20 cellular contexts compared by ENCODE assay signal in the genomic region with DNA sequence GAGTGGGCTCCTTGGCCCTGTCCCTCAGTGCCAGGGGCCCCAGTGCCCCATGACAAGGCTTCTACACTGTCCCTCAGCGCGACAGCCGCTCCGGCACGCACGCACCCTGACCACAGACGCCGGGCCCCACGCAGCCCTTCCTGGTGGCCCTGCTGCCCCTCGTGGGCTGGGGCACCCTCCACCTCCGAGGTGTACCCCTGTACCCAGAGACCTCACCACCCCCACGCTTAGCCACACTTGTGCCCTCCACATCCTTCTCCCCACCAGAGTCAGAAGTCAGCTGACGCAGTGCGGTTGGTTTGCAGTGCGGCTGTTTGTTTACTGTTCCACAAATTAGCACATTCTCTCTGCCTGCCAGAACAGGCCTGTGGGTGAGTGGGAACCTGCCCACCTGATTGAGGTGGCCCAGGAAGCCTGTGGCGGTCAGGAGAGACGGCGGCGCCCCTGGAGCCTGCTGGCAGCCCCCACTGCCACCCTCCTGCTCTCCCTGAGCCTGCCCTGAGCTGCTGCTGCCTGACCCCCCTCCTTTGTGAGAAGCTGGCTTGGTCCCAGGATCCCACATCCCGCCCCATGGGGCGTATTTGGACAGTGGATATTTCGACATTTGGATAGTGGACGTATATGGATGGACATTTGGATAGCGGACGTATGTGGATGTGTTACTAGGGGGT. TPM values are rescaled to one million over a fixed set of nuclear protein-coding genes. Genes with fewer than 3 reads are reported as not detected.
DNase-seq lines count a peak whose midpoint lies in the region; ATAC-seq, FAIRE-seq and TF ChIP-seq lines count a peak whose summit lies in the region.
"Had no signal": no experiment of that assay in that cellular context is flagged by ENCODE, and none has a peak within 500 bp of the region (broad histone marks: within the 10 kb centered on the region; RNA-seq: fewer than 3 reads in every experiment).

No MANE protein-coding gene starts in this region.

- no peak for TF ChIP-seq EP300 in K562 (IDR thresholded peaks at IDR 0.05; ENCODE audit: low read length)

- no peak for ATAC-seq in IMR-90 (ENCODE audit: low read depth)
- no peak for ATAC-seq in K562

- in situ Hi-C loops in IMR-90 (cut with MboI; ENCODE audit: low sequenced_read_pairs): no loop called here
- in situ Hi-C loops in K562 (cut with MboI): no loop called here

- FAIRE-seq in K562 (lab: Jason Lieb, UNC) (no peak), kidney (lab: Jason Lieb, UNC) (no peak)
- FAIRE-seq: GM19239 had no signal

- H3K36me3 ChIP-seq in IMR-90 (ENCODE audit: control insufficient read depth, insufficient read depth, low read length) (peaks cover 36% of the 10 kb centered on the region; the same call in 1 of the 2 replicates), K562 (ENCODE audit: control insufficient read depth, insufficient read depth, low read length) (peaks cover 40% of the 10 kb centered on the region; the same call in 2 of the 3 replicates), kidney (ENCODE audit: control insufficient read depth in 1 of 2, insufficient read depth in 2 of 2, low read length in 2 of 2) (peaks cover 3 to 5% of the 10 kb centered on the region in 2 donors), osteoblast (ENCODE audit: insufficient read depth, low read length) (peaks cover 28% of the 10 kb centered on the region)

- peaks cover 0 to 8% of the 10 kb centered on the region in 2 experiments; a peak in 2 of 4 replicates for H3K79me1 ChIP-seq in IMR-90 (ENCODE audit: low read depth in 1 of 2, low read length in 2 of 2)

- no peaks in the 10 kb centered on the region for H3K9me1 ChIP-seq in IMR-90 (ENCODE audit: insufficient read depth, low read length)
- H3K9me1 ChIP-seq in K562 (ENCODE audit: control insufficient read depth, insufficient read depth, low read length): no peaks in the 10 kb centered on the region

- BruUV-seq in IMR-90 (replicated peaks; lab: Mats Ljungman, UMichigan): no TSS peak
- no TSS peak for BruUV-seq in K562 (replicated peaks; lab: Mats Ljungman, UMichigan)

- intact Hi-C loops in IMR-90 (cut with micrococcal nuclease) (no loop called here), K562 (cut with micrococcal nuclease) (no loop called here), kidney (cut with DNase I) (no loop called here)

- H3K14ac ChIP-seq in IMR-90 (replicated peaks; ENCODE audit: low read depth, low read length): no peak overlapping the region

- H2BK15ac ChIP-seq in IMR-90 (ENCODE audit: low read depth, low read length): no peak overlapping the region

- no peak overlapping the region for H2BK20ac ChIP-seq in IMR-90 (ENCODE audit: low read depth, low read length)

- no peaks in the 10 kb centered on the region; the same call in 1 of the 2 replicates for H4K20me1 ChIP-seq in IMR-90 (ENCODE audit: insufficient read depth, low read length)
- no peaks in the 10 kb centered on the region for H4K20me1 ChIP-seq in K562 (replicated peaks; ENCODE audit: control insufficient read depth, insufficient read depth, low read length)
- H4K20me1 ChIP-seq in osteoblast (ENCODE audit: insufficient read depth, low read length): no peaks in the 10 kb centered on the region

- H3K4ac ChIP-seq in IMR-90 (ENCODE audit: low read depth, low read length): no peak overlapping the region

- H3K4me2 ChIP-seq in IMR-90 (ENCODE audit: low read depth, low read length): no peak overlapping the region
- H3K4me2 ChIP-seq in K562 (ENCODE audit: insufficient read depth, low read length): no peak overlapping the region
- H3K4me2 ChIP-seq in osteoblast (ENCODE audit: insufficient read depth, low read length): no peak overlapping the region

- no peak overlapping the region for H2BK120ac ChIP-seq in IMR-90 (ENCODE audit: low read depth, low read length)

- no peak overlapping the region for H2BK5ac ChIP-seq in IMR-90 (ENCODE audit: low read depth, low read length, poor library complexity, severe bottlenecking)

- TF ChIP-seq POLR2A in IMR-90 (IDR thresholded peaks at IDR 0.05; ENCODE audit: low read depth, low read length): no peak
- no peak for TF ChIP-seq POLR2A in K562 (conservative IDR thresholded peaks at IDR 0.05)

- CTCF ChIA-PET in IMR-90 (lab: Yijun Ruan, JAX): no interaction called here
- CTCF ChIA-PET in K562 (lab: Yijun Ruan, JAX; ENCODE audit: low intra/inter-chr PET ratio): no interaction called here

- H3K4me3 ChIP-seq in IMR-90 (ENCODE audit: insufficient read depth, low read depth, low read length): no peak overlapping the region
- no peak overlapping the region for H3K4me3 ChIP-seq in K562
- no peak overlapping the region for H3K4me3 ChIP-seq in kidney (ENCODE audit: low read length in 2 of 2)
- no peak overlapping the region for H3K4me3 ChIP-seq in osteoblast (ENCODE audit: insufficient read depth, low read length)
- H3K4me3 ChIP-seq: SJSA1 had no signal

- dilution Hi-C loops in IMR-90 (cut with HindIII; ENCODE audit: low sequenced_read_pairs, unreplicated experiment): no loop called here

- 92% methylated on average over 2 of the region's 25 CpGs; no CpG with 5 or more reads in 1 of the 2 experiments for WGBS in IMR-90 (ENCODE audit: extremely low coverage in 2 of 2, insufficient read length in 1 of 2), 2 experiments
- WGBS in K562 (ENCODE audit: insufficient coverage, low coverage, missing lambda C conversion rate): 93% methylated on average over 14 of the region's 25 CpGs

- H3K18ac ChIP-seq in IMR-90 (ENCODE audit: low read depth, low read length): no peak overlapping the region

- H3K27ac ChIP-seq in IMR-90 (ENCODE audit: insufficient read depth, low read length) (no peak overlapping the region), K562 (ENCODE audit: extremely low read depth, low read depth, low read length) (no peak overlapping the region), kidney (ENCODE audit: low read depth in 2 of 2, low read length in 2 of 2) (no peak overlapping the region), osteoblast (ENCODE audit: low read depth, low read length) (no peak overlapping the region)
- H3K27ac ChIP-seq: SJSA1 had no signal

- H3K9ac ChIP-seq in IMR-90 (ENCODE audit: low read depth, low read length) (no peak overlapping the region), K562 (ENCODE audit: insufficient read depth in 1 of 2, low read depth in 2 of 2, low read length in 2 of 2) (no peak overlapping the region), kidney (ENCODE audit: low read length in 2 of 2) (no peak overlapping the region)

- H3K9me3 ChIP-seq in IMR-90 (ENCODE audit: control insufficient read depth, insufficient read depth, low read length) (no peaks in the 10 kb centered on the region), K562 (replicated peaks; ENCODE audit: control insufficient read depth, insufficient read depth, low read depth, low read length) (peaks cover 2% of the 10 kb centered on the region; the same call in 1 of the 2 replicates), kidney (ENCODE audit: control insufficient read depth in 1 of 2, low read length in 2 of 2) (no peaks in the 10 kb centered on the region), osteoblast (ENCODE audit: low read depth, low read length) (no peaks in the 10 kb centered on the region)
- H3K9me3 ChIP-seq: SJSA1 had no signal

- TF ChIP-seq CTCF in IMR-90 (conservative IDR thresholded peaks at IDR 0.05; ENCODE audit: low read depth, low read length) (no peak), K562 (IDR thresholded peaks at IDR 0.05 in 2 of 3, conservative IDR thresholded peaks at IDR 0.05 in 1 of 3; ENCODE audit: insufficient read depth in 2 of 3, low read depth in 1 of 3, low read length in 3 of 3) (no peak), kidney (IDR thresholded peaks at IDR 0.05; ENCODE audit: borderline replicate concordance, extremely low read depth, insufficient read depth) (no peak), osteoblast (IDR thresholded peaks at IDR 0.05; ENCODE audit: extremely low read depth, low read depth, low read length) (no peak)

- H3K4me1 ChIP-seq in IMR-90 (ENCODE audit: control insufficient read depth, insufficient read depth, low read length): no peaks in the 10 kb centered on the region
- peaks cover 0 to 22% of the 10 kb centered on the region in 2 experiments; a peak in 1 of 5 replicates for H3K4me1 ChIP-seq in K562 (replicated peaks in 1 of 2; ENCODE audit: control insufficient read depth in 2 of 2, insufficient read depth in 2 of 2, low read length in 2 of 2)
- no peaks in the 10 kb centered on the region for H3K4me1 ChIP-seq in kidney (ENCODE audit: control insufficient read depth in 1 of 2, insufficient read depth in 1 of 2, low read depth in 1 of 2, low read length in 2 of 2)
- no peaks in the 10 kb centered on the region for H3K4me1 ChIP-seq in osteoblast (ENCODE audit: insufficient read depth, low read length)
- H3K4me1 ChIP-seq: SJSA1 had no signal

- H3K56ac ChIP-seq in IMR-90 (ENCODE audit: extremely low read depth, insufficient read depth, low read length): no peak overlapping the region

- no peaks in the 10 kb centered on the region for H3K27me3 ChIP-seq in IMR-90 (ENCODE audit: control insufficient read depth, insufficient read depth, low read length)
- no peaks in the 10 kb centered on the region for H3K27me3 ChIP-seq in K562 (ENCODE audit: control insufficient read depth in 2 of 2, insufficient read depth in 2 of 2, low read length in 2 of 2)
- H3K27me3 ChIP-seq in osteoblast (ENCODE audit: insufficient read depth, low read length): no peaks in the 10 kb centered on the region
- H3K27me3 ChIP-seq: SJSA1 had no signal

- H4K5ac ChIP-seq in IMR-90 (ENCODE audit: low read depth, low read length): no peak overlapping the region

- no peak overlapping the region for H2AK9ac ChIP-seq in IMR-90 (replicated peaks; ENCODE audit: low read depth, low read length, poor library complexity)

- no peak overlapping the region for H2AK5ac ChIP-seq in IMR-90 (ENCODE audit: low read depth, low read length)

- H4K91ac ChIP-seq in IMR-90 (ENCODE audit: insufficient read depth, low read depth, low read length): no peak overlapping the region

- H3K23ac ChIP-seq in IMR-90 (ENCODE audit: low read depth, low read length): no peak overlapping the region

- POLR2A ChIA-PET in IMR-90 (lab: Charles Lee; ENCODE audit: unreplicated experiment) (no interaction called here), K562 (lab: Yijun Ruan, JAX) (interaction anchor here (1.2 kb wide), 1 partner anchor 17 kb away, joined by 3 read pairs; no protein-coding TSS in a partner anchor)

- H2AFZ ChIP-seq in IMR-90 (replicated peaks; ENCODE audit: low read length, poor library complexity) (peak overlapping the region; percentile 3), K562 (ENCODE audit: low read depth, low read length) (no peak overlapping the region), osteoblast (ENCODE audit: low read length) (no peak overlapping the region)

- no peak overlapping the region for H4K8ac ChIP-seq in IMR-90 (ENCODE audit: low read depth in 2 of 2, low read length in 2 of 2)

- DNase-seq in IMR-90 (no peak), K562 (ENCODE audit: extremely low read depth in 1 of 4, low spot score in 3 of 4) (no peak), kidney (peak; percentile 34), osteoblast (ENCODE audit: insufficient read length, low spot score, missing footprints) (peak; percentile 44), HUDEP-2 (lab: John Stamatoyannopoulos, UW; ENCODE audit: unreplicated experiment in 76 of 76) (no peak), RPMI8226 (no peak)
- DNase-seq in activated T-cell treated with anti-CD3 and anti-CD28 coated beads, Interleukin-2, amount 50 U/mL, for 1 hour: no peak
- DNase-seq: ACHN; Calu3; CD4-positive, alpha-beta memory T cell; DMS53; H7; NCI-H187 treated with DMSO at 0.1 percent for 48 hours; NCI-H2171 treated with DMSO at 0.1 percent for 48 hours; NCI-H446 treated with DMSO at 0.1 percent for 48 hours; NK-92 treated with Interleukin-12 subunit alpha and Interleukin-12 subunit beta, amount 100 ng/mL, for 24 hours had no signal

- H3K79me2 ChIP-seq in K562 (ENCODE audit: control insufficient read depth, insufficient read depth, low read length): no peaks in the 10 kb centered on the region
- H3K79me2 ChIP-seq in osteoblast (ENCODE audit: insufficient read depth, low read length): no peaks in the 10 kb centered on the region

- TF ChIP-seq RAD21 in IMR-90 (IDR thresholded peaks at IDR 0.05; ENCODE audit: low read length) (no peak), K562 (CRISPR knock-in tag; conservative IDR thresholded peaks at IDR 0.05 in 1 of 2, IDR thresholded peaks at IDR 0.05 in 1 of 2) (no peak)

RNA-seq across cellular contexts. Expression of a gene that starts 38.0 kb away (rescaled TPM):
- 0.18 and 0.28 TPM in 2 replicates for total RNA-seq in IMR-90 (2012; rRNA removed)
- polyA plus RNA-seq in IMR-90 (2012; rRNA removed): 0.62 and 0.65 TPM in 2 replicates
- polyA plus RNA-seq in IMR-90 (2012; cell fraction: cytosol; rRNA removed): 0.74 and 0.78 TPM in 2 replicates
- polyA plus RNA-seq in IMR-90 (2012; cell fraction: nucleus; rRNA removed; ENCODE audit: low replicate concordance): 0.42 and 0.99 TPM in 2 replicates
- 0.37 TPM in 1 of 2 replicates, not detected in the other for total RNA-seq in K562 (2011; cell fraction: chromatin; rRNA removed; ENCODE audit: low replicate concordance)
- total RNA-seq in K562 (2011; cell fraction: nucleolus; rRNA removed): 0.33 TPM in 1 of 2 replicates, not detected in the other
- total RNA-seq in K562 (2011; cell fraction: nucleoplasm; rRNA removed): not detected in 2 replicates
- total RNA-seq in K562 (2014; rRNA removed): 0.16 and 0.18 TPM in 2 replicates
- not detected in 2 replicates for total RNA-seq in K562 (2014; rRNA removed; fragmentation: Illumina TruSeq; extraction: Trizol)
- not detected in 2 replicates for total RNA-seq in K562 (2015; rRNA removed; fragmentation: Illumina TruSeq; extraction: Trizol)
- total RNA-seq in K562 (2021): 0.07 and 0.11 TPM in 2 replicates
- polyA plus RNA-seq in K562 (2011; rRNA removed): 0.03 TPM in 1 of 2 replicates, not detected in the other
- polyA plus RNA-seq in K562 (2011; cell fraction: cytosol; rRNA removed): 0.03 and 0.12 TPM in 2 replicates
- polyA plus RNA-seq in K562 (2011; cell fraction: nucleus; rRNA removed): 0.08 and 0.09 TPM in 2 replicates
- 0.11 and 0.12 TPM in 2 replicates for polyA plus RNA-seq in K562 (2012)
- not detected in 2 replicates for polyA plus RNA-seq in K562 (2014; fragmentation: Illumina TruSeq; extraction: Trizol)
- not detected for polyA plus RNA-seq in K562 (2014; fragmentation: Nextera tagmentation; extraction: Ambion mirVana)
- polyA plus RNA-seq in K562 (2014; rRNA removed): not detected in 2 replicates
- polyA minus RNA-seq in K562 (2011; rRNA and poly(A)+ RNA removed): not detected in 2 replicates
- polyA minus RNA-seq in K562 (2011; cell fraction: cytosol; rRNA and poly(A)+ RNA removed): not detected in 2 replicates
- polyA minus RNA-seq in K562 (2011; cell fraction: nucleus; rRNA and poly(A)+ RNA removed): not detected in 2 replicates
- 0.31 TPM for total RNA-seq in kidney
- 0.22 TPM for polyA plus RNA-seq in kidney (ENCODE audit: insufficient read depth, low read depth, low replicate concordance)
- 1.5 and 2.2 TPM in 2 replicates for total RNA-seq in osteoblast
- total RNA-seq: Calu3; CD4-positive, alpha-beta memory T cell; HT1080; OCI-LY7 had no signal
- polyA plus RNA-seq: CD4-positive, alpha-beta memory T cell had no signal

RNA-seq across cellular contexts. Expression of a gene that starts 39.9 kb away (rescaled TPM):
- total RNA-seq in IMR-90 (2012; rRNA removed) (9.5 and 10.6 TPM in 2 replicates), K562 (2014; rRNA removed) (28.5 and 37.0 TPM in 2 replicates), K562 (2014; rRNA removed; fragmentation: Illumina TruSeq; extraction: Trizol) (14.0 and 14.6 TPM in 2 replicates), K562 (2015; rRNA removed; fragmentation: Illumina TruSeq; extraction: Trizol) (14.5 and 16.9 TPM in 2 replicates), K562 (2021) (31.7 and 32.8 TPM in 2 replicates), kidney (33.2 TPM), osteoblast (25.6 and 29.3 TPM in 2 replicates)
- polyA plus RNA-seq in IMR-90 (2012; rRNA removed) (14.2 and 14.8 TPM in 2 replicates), K562 (2011; rRNA removed) (14.9 and 15.9 TPM in 2 replicates), K562 (2014; fragmentation: Illumina TruSeq; extraction: Trizol) (14.7 and 21.0 TPM in 2 replicates), K562 (2014; fragmentation: Nextera tagmentation; extraction: Ambion mirVana) (1 to 10 TPM in 1 of 2 experiments, under 1 TPM in 1; 0.77 to 1.9 TPM), K562 (2014; rRNA removed) (27.3 and 29.8 TPM in 2 replicates), kidney (ENCODE audit: insufficient read depth, low read depth, low replicate concordance) (39.0 TPM)
- 6.6 and 12.7 TPM in 2 replicates for polyA plus RNA-seq in IMR-90 (2012; cell fraction: cytosol; rRNA removed)
- polyA plus RNA-seq in IMR-90 (2012; cell fraction: nucleus; rRNA removed; ENCODE audit: low replicate concordance): 22.4 and 31.0 TPM in 2 replicates
- total RNA-seq in K562 (2011; cell fraction: chromatin; rRNA removed; ENCODE audit: low replicate concordance): 55.6 and 73.7 TPM in 2 replicates
- total RNA-seq in K562 (2011; cell fraction: nucleolus; rRNA removed): 44.2 and 45.9 TPM in 2 replicates
- 35.3 and 39.0 TPM in 2 replicates for total RNA-seq in K562 (2011; cell fraction: nucleoplasm; rRNA removed)
- 12.9 and 34.5 TPM in 2 replicates for polyA plus RNA-seq in K562 (2011; cell fraction: cytosol; rRNA removed)
- 22.1 and 40.2 TPM in 2 replicates for polyA plus RNA-seq in K562 (2011; cell fraction: nucleus; rRNA removed)
- polyA plus RNA-seq in K562 (2012): 16.9 and 29.2 TPM in 2 replicates
- 16.2 and 17.6 TPM in 2 replicates for polyA minus RNA-seq in K562 (2011; rRNA and poly(A)+ RNA removed)
- polyA minus RNA-seq in K562 (2011; cell fraction: cytosol; rRNA and poly(A)+ RNA removed): 40.6 and 53.1 TPM in 2 replicates
- polyA minus RNA-seq in K562 (2011; cell fraction: nucleus; rRNA and poly(A)+ RNA removed): 21.0 and 22.3 TPM in 2 replicates

Comparison
In these comparisons a context has a peak if more than half of its experiments do, and no peak if none do; other contexts are left out.
1. DNase-seq: peak in kidney (single experiment) and osteoblast (single experiment); none in IMR-90 (single experiment), K562 (0 of 4), HUDEP-2 (0 of 76), activated T-cell treated with anti-CD3 and anti-CD28 coated beads, Interleukin-2, amount 50 U/mL, for 1 hour (single experiment) and RPMI8226 (single experiment).